In the genomic region with DNA sequence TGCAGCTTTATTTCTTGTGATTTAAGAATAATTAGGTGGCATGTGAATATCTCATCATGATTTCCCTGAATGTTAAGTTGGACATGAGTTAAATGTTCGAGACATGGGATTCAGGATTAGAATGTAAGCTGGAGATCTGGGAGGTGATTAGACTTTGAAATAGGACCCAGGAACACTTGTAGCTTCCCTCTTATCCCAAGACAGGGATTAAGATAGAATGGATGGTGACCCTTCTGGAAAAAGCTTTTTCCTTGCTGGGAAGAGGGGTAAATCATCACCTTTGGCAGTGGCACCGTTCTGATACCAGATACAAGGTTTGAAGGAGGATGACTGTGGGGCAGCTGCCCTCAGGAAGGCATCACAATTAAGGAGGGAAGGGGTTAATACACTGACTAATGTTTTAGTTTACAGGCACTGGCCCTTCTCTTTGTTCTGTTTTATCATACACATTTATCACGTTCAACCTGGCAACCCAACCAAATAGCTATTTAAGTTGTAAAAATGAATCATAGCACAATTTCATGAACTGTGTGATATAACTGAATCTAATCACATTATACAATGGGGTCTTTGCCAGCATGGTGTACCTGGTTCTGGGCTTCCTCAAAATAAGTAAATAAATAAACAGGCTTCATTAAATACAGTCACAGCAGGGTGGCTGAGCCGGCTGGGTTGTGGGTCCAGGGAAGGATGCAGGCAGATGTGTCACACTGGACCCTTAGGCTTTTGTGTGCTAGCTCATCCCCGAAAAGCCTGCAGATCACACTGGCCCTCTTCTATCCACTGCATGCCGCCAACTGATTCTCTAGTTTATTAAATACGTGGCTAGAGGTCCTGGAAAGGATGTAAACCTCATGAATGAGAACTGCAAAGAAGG, we compare ENCODE assay signal across 28 cellular contexts.
"Had no signal": no experiment of that assay in that cellular context is flagged by ENCODE, and none has a peak within 500 bp of the region (broad histone marks: within the 10 kb centered on the region; RNA-seq: fewer than 3 reads in every experiment).

No MANE protein-coding gene starts in this region.

- H3K4me1 ChIP-seq: Peyer's patch, SJSA1 had no signal

- H3K27ac ChIP-seq: Peyer's patch, SJSA1, WERI-Rb-1 had no signal

- H3K9me3 ChIP-seq: Peyer's patch, SJSA1 had no signal

- FAIRE-seq: bronchial epithelial cell had no signal

- DNase-seq: activated CD4-positive, alpha-beta memory T cell treated with anti-CD3 and anti-CD28 coated beads, Interleukin-2, amount 10 ng/mL, durations not matched to agents 7 days and 5 days; activated CD4-positive, alpha-beta T cell treated with anti-CD3 and anti-CD28 coated beads for 1 hour; activated CD4-positive, alpha-beta T cell treated with anti-CD3 and anti-CD28 coated beads for 48 hours; activated CD4-positive, CD25-positive, alpha-beta regulatory T cell; activated CD8-positive, alpha-beta memory T cell treated with anti-CD3 and anti-CD28 coated beads for 24 hours; activated CD8-positive, alpha-beta memory T cell treated with anti-CD3 and anti-CD28 coated beads, Interleukin-2, amount 10 ng/mL, durations not matched to agents 7 days and 5 days; activated CD8-positive, alpha-beta memory T cell treated with anti-CD3 and anti-CD28 coated beads, Interleukin-2, amount 50 U/mL, for 48 hours; activated effector memory CD4-positive, alpha-beta T cell treated with Interleukin-2 at 50 U/mL for 16 hours; activated naive CD4-positive, alpha-beta T cell treated with anti-CD3 and anti-CD28 coated beads, Interleukin-2, amount 10 ng/mL, durations not matched to agents 7 days and 5 days; activated naive CD8-positive, alpha-beta T cell treated with anti-CD3 and anti-CD28 coated beads, Interleukin-2, amount 50 U/mL, for 24 hours; activated T-cell treated with anti-CD3 and anti-CD28 coated beads, Interleukin-2, amount 50 U/mL, for 48 hours; anterior cingulate cortex; caudate nucleus; Karpas-422; NCI-H1105; NCI-H1417 treated with DMSO at 0.1 percent for 48 hours; NCI-H1694 treated with DMSO at 0.1 percent for 48 hours; NCI-H2029; NCI-H345; NCI-H524 treated with DMSO at 0.1 percent for 48 hours; NCI-H774; Peyer's patch; RPMI8226; SHP77 treated with DMSO at 0.1 percent for 48 hours; T1000; WERI-Rb-1 had no signal

- H3K4me3 ChIP-seq: Peyer's patch, SJSA1 had no signal

- H3K27me3 ChIP-seq: Peyer's patch, SJSA1 had no signal

- ATAC-seq: activated CD8-positive, alpha-beta memory T cell treated with anti-CD3 and anti-CD28 coated beads, Interleukin-2, amount 10 ng/mL, durations not matched to agents 7 days and 5 days; activated naive CD8-positive, alpha-beta T cell treated with anti-CD3 and anti-CD28 coated beads, Interleukin-2, amount 50 U/mL, for 24 hours had no signal

- H3K36me3 ChIP-seq: Peyer's patch, SJSA1, WERI-Rb-1 had no signal
